ENCODE assay signal across 14 cellular contexts in genomic region chr1:228530951-228531731, GRCh38. TPM values are rescaled to one million over a fixed set of nuclear protein-coding genes. Genes with fewer than 3 reads are reported as not detected.
DNase-seq lines count a peak whose midpoint lies in the region; ATAC-seq and TF ChIP-seq lines count a peak whose summit lies in the region.
"Had no signal": no experiment of that assay in that cellular context is flagged by ENCODE, and none has a peak within 500 bp of the region (broad histone marks: within the 10 kb centered on the region; RNA-seq: fewer than 3 reads in every experiment).

No MANE protein-coding gene starts in this region.

- H3K4me1 ChIP-seq in KMS-11 (ENCODE audit: low read depth, poor library complexity, severe bottlenecking) (peaks cover 65% of the 10 kb centered on the region), sigmoid colon (peaks cover 0 to 17% (median 2%) of the 10 kb centered on the region in 4 donors), foreskin keratinocyte (no peaks in the 10 kb centered on the region)

- no peak overlapping the region for H3K27ac Mint-ChIP-seq in chondrocyte (ENCODE audit: unreplicated experiment)
- H3K27ac Mint-ChIP-seq in stimulated activated memory B cell treated with anti-CD40 and anti-IgM and Interleukin-4, amounts not matched to agents 10 μg/mL and 1 μg/mL and 100 μg/mL, for 72 hours = no peak overlapping the region
- H3K27ac Mint-ChIP-seq: B cell; CD4-positive, alpha-beta memory T cell had no signal

- H3K4me2 ChIP-seq in KMS-11 = peak overlapping the region; percentile 26

- no peaks in the 10 kb centered on the region for H3K36me3 Mint-ChIP-seq in chondrocyte (ENCODE audit: low read depth)
- no peaks in the 10 kb centered on the region for H3K36me3 Mint-ChIP-seq in stimulated activated memory B cell treated with anti-CD40 and anti-IgM and Interleukin-4, amounts not matched to agents 10 μg/mL and 1 μg/mL and 100 μg/mL, for 72 hours

- H3K9ac ChIP-seq in KMS-11 = no peak overlapping the region

- no peaks in the 10 kb centered on the region for H4K20me1 ChIP-seq in KMS-11 (ENCODE audit: insufficient read depth)

- peak; percentile 27 for DNase-seq in chondrocyte (ENCODE audit: low spot score)
- DNase-seq in sigmoid colon = peak; percentile 25
- DNase-seq in foreskin melanocyte = no peak
- no peak for DNase-seq in foreskin keratinocyte
- DNase-seq in UCSD-AML1 (lab: John Stamatoyannopoulos, UW; ENCODE audit: unreplicated experiment) = no peak
- DNase-seq: C1 segment of cervical spinal cord; CD4-positive, alpha-beta memory T cell; DMS79; GOT3; H9 had no signal

- H3K9me3 ChIP-seq in sigmoid colon = no peaks in the 10 kb centered on the region

- peaks cover 8% of the 10 kb centered on the region for H3K27me3 Mint-ChIP-seq in chondrocyte (ENCODE audit: low read depth)
- peaks cover 90% of the 10 kb centered on the region for H3K27me3 Mint-ChIP-seq in stimulated activated memory B cell treated with anti-CD40 and anti-IgM and Interleukin-4, amounts not matched to agents 10 μg/mL and 1 μg/mL and 100 μg/mL, for 72 hours

- H3K27ac ChIP-seq in KMS-11 = no peak overlapping the region
- H3K27ac ChIP-seq in sigmoid colon = no peak overlapping the region
- H3K27ac ChIP-seq in foreskin keratinocyte = no peak overlapping the region

- 70 to 72% methylated on average over 5 of the region's 5 CpGs for WGBS in sigmoid colon, 2 donors

- no peaks in the 10 kb centered on the region for H3K27me3 ChIP-seq in KMS-11 (ENCODE audit: insufficient read depth, low read depth)
- peaks cover 0 to 15% (median 5%) of the 10 kb centered on the region in 3 donors for H3K27me3 ChIP-seq in sigmoid colon
- peaks cover 9% of the 10 kb centered on the region for H3K27me3 ChIP-seq in foreskin keratinocyte

- ATAC-seq in foreskin keratinocyte = no peak
- ATAC-seq in stimulated activated memory B cell treated with anti-CD40 and anti-IgM and Interleukin-4, amounts not matched to agents 10 μg/mL and 1 μg/mL and 100 μg/mL, for 72 hours = no peak
- ATAC-seq: GM12878 had no signal

- H3K4me1 Mint-ChIP-seq in chondrocyte (ENCODE audit: low read depth) = no peaks in the 10 kb centered on the region
- H3K4me1 Mint-ChIP-seq in stimulated activated memory B cell treated with anti-CD40 and anti-IgM and Interleukin-4, amounts not matched to agents 10 μg/mL and 1 μg/mL and 100 μg/mL, for 72 hours = no peaks in the 10 kb centered on the region
- H3K4me1 Mint-ChIP-seq: B cell; CD4-positive, alpha-beta memory T cell; H9 had no signal

- H2AFZ ChIP-seq in KMS-11 (ENCODE audit: low read depth) = no peak overlapping the region

- no peak for TF ChIP-seq POLR2A in sigmoid colon (IDR thresholded peaks at IDR 0.05)

- intact Hi-C loops in sigmoid colon (cut with DNase I) = no loop called here

- no peaks in the 10 kb centered on the region for H3K79me2 ChIP-seq in KMS-11 (ENCODE audit: insufficient read depth, low read depth)

- TF ChIP-seq CTCF in KMS-11 (conservative IDR thresholded peaks at IDR 0.05; ENCODE audit: low read depth, low read length) (no peak), chondrocyte (IDR thresholded peaks at IDR 0.05) (no peak), sigmoid colon (IDR thresholded peaks at IDR 0.05) (no peak), foreskin keratinocyte (conservative IDR thresholded peaks at IDR 0.05) (no peak)

- no peak overlapping the region for H3K4me3 ChIP-seq in KMS-11 (IDR thresholded peaks at IDR 0.05; ENCODE audit: insufficient read depth, low read depth, low read length)
- H3K4me3 ChIP-seq in sigmoid colon = no peak overlapping the region
- H3K4me3 ChIP-seq: GM12878 had no signal

- H3K9me3 Mint-ChIP-seq in chondrocyte (ENCODE audit: low read depth) = peaks cover 11% of the 10 kb centered on the region
- H3K9me3 Mint-ChIP-seq in stimulated activated memory B cell treated with anti-CD40 and anti-IgM and Interleukin-4, amounts not matched to agents 10 μg/mL and 1 μg/mL and 100 μg/mL, for 72 hours = no peaks in the 10 kb centered on the region

- TF ChIP-seq EP300 in sigmoid colon (IDR thresholded peaks at IDR 0.05) = no peak

- no peak overlapping the region for H3K4me3 Mint-ChIP-seq in chondrocyte (ENCODE audit: unreplicated experiment)
- H3K4me3 Mint-ChIP-seq in stimulated activated memory B cell treated with anti-CD40 and anti-IgM and Interleukin-4, amounts not matched to agents 10 μg/mL and 1 μg/mL and 100 μg/mL, for 72 hours = no peak overlapping the region
- H3K4me3 Mint-ChIP-seq: B cell; CD4-positive, alpha-beta memory T cell; H9 had no signal

- no peaks in the 10 kb centered on the region for H3K36me3 ChIP-seq in KMS-11 (ENCODE audit: insufficient read depth)
- H3K36me3 ChIP-seq in sigmoid colon = no peaks in the 10 kb centered on the region

RNA-seq across cellular contexts. Expression of gene RNF187, which starts 44.0 kb away (rescaled TPM):
- 124 to 196 TPM (median 193 TPM) in 3 replicates for total RNA-seq in chondrocyte
- 10 to 100 TPM; 17.3 to 24.4 (median 22.6) TPM for total RNA-seq in sigmoid colon
- polyA plus RNA-seq in sigmoid colon = 10 to 100 TPM; 23.4 to 39.8 (median 28.2) TPM
- total RNA-seq in foreskin keratinocyte = 51.9 and 56.8 TPM in 2 replicates
- polyA plus RNA-seq in foreskin keratinocyte = 55.1 and 60.3 TPM in 2 replicates

Comparison
In these comparisons a context has a peak if more than half of its experiments do, and no peak if none do; other contexts are left out.
1. DNase-seq: peak in chondrocyte (single experiment) and sigmoid colon (single experiment); none in foreskin melanocyte (single experiment), foreskin keratinocyte (0 of 2) and UCSD-AML1 (single experiment).